In genomic region chr5:149438281-149438680, GRCh38 we compare ENCODE assay signal across 14 cellular contexts. TPM values are rescaled to one million over a fixed set of nuclear protein-coding genes. Genes with fewer than 3 reads are reported as not detected.
DNase-seq lines count a peak whose midpoint lies in the region; ATAC-seq, FAIRE-seq and TF ChIP-seq lines count a peak whose summit lies in the region.
"Had no signal": no experiment of that assay in that cellular context is flagged by ENCODE, and none has a peak within 500 bp of the region (broad histone marks: within the 10 kb centered on the region; RNA-seq: fewer than 3 reads in every experiment).

No MANE protein-coding gene starts in this region.

- H3K4me2 ChIP-seq in HCT116 (ENCODE audit: low read length) (no peak overlapping the region), keratinocyte (ENCODE audit: control insufficient read depth, extremely low read depth, insufficient read depth, low read depth, low read length) (no peak overlapping the region), GM23248 (ENCODE audit: unreplicated experiment) (no peak overlapping the region)

- no peak overlapping the region for H3K27ac ChIP-seq in HCT116 (ENCODE audit: low read depth, low read length)
- H3K27ac ChIP-seq in RWPE2 (ENCODE audit: poor library complexity, severe bottlenecking), result peak overlapping the region; percentile 80
- H3K27ac ChIP-seq in keratinocyte (ENCODE audit: control insufficient read depth, insufficient read depth, low read length), result peak overlapping the region; percentile 37
- H3K27ac ChIP-seq in stomach smooth muscle (ENCODE audit: low read length), result peak overlapping the region; percentile 31
- no peak overlapping the region for H3K27ac ChIP-seq in GM23248
- H3K27ac ChIP-seq in heart right ventricle, result no peak overlapping the region

- in situ Hi-C loops in GM23248 (cut with MboI), result no loop called here

- peak overlapping the region; percentile 29 for H2AFZ ChIP-seq in HCT116 (ENCODE audit: low read depth, low read length, poor library complexity, severe bottlenecking)
- H2AFZ ChIP-seq in keratinocyte (ENCODE audit: control insufficient read depth, low read length), result no peak overlapping the region
- H2AFZ ChIP-seq in GM23248, result no peak overlapping the region

- TF ChIP-seq POLR2A in HCT116 (IDR thresholded peaks at IDR 0.05; ENCODE audit: borderline replicate concordance, extremely low read depth, insufficient read depth, insufficient read length), result no peak

- no peak for TF ChIP-seq RAD21 in HCT116 (IDR thresholded peaks at IDR 0.05; ENCODE audit: low read depth)

- CTCF ChIA-PET in HCT116 (lab: Charles Lee), result interaction anchor here (1.0 to 5.6 kb wide), 4 partner anchors 8 to 180 kb away, joined by 3 to 34 read pairs (median 20); no protein-coding TSS in a partner anchor

- H3K36me3 ChIP-seq in HCT116 (ENCODE audit: control insufficient read depth in 1 of 2, insufficient read depth in 2 of 2, low read length in 2 of 2) (no peaks in the 10 kb centered on the region), RWPE2 (ENCODE audit: low read depth) (no peaks in the 10 kb centered on the region), keratinocyte (ENCODE audit: control insufficient read depth in 2 of 2, extremely low read depth in 1 of 2, insufficient read depth in 2 of 2, low read length in 2 of 2) (no peaks in the 10 kb centered on the region), stomach smooth muscle (ENCODE audit: control insufficient read depth in 2 of 2, insufficient read depth in 2 of 2, low read length in 2 of 2) (no peaks in the 10 kb centered on the region), GM23248 (ENCODE audit: low read depth) (no peaks in the 10 kb centered on the region), heart right ventricle (no peaks in the 10 kb centered on the region)

- H3K4me3 ChIP-seq in HCT116 (replicated peaks in 1 of 2; ENCODE audit: low read depth in 1 of 2, low read length in 2 of 2) (no peak overlapping the region), RWPE2 (ENCODE audit: severe bottlenecking) (no peak overlapping the region), keratinocyte (ENCODE audit: control insufficient read depth in 2 of 3, extremely low read depth in 1 of 3, insufficient read depth in 2 of 3, low read depth in 1 of 3, low read length in 3 of 3) (no peak overlapping the region), stomach smooth muscle (ENCODE audit: low read length in 2 of 2) (no peak overlapping the region), GM23248 (no peak overlapping the region), heart right ventricle (no peak overlapping the region)

- no peaks in the 10 kb centered on the region for H3K9me1 ChIP-seq in keratinocyte (ENCODE audit: control insufficient read depth, extremely low read depth, insufficient read depth, low read length)

- RAD21 ChIA-PET in HCT116 (lab: Charles Lee; ENCODE audit: low non-redundant PET in 1 of 2, low total read pairs in 2 of 2, uncharacterized antibody in 2 of 2, unreplicated experiment in 2 of 2), result no interaction called here

- POLR2A ChIA-PET in HCT116 (lab: Charles Lee), result interaction anchor here (1.7 to 4.6 kb wide), 3 partner anchors 8 to 124 kb away, joined by 4 to 32 read pairs (median 7); partner anchors contain the start of gene CSNK1A1

- no peaks in the 10 kb centered on the region for H4K20me1 ChIP-seq in HCT116 (ENCODE audit: insufficient read depth)
- no peaks in the 10 kb centered on the region for H4K20me1 ChIP-seq in keratinocyte (ENCODE audit: control insufficient read depth, extremely low read depth, insufficient read depth, low read length)
- H4K20me1 ChIP-seq in GM23248 (ENCODE audit: insufficient read depth), result no peaks in the 10 kb centered on the region

- ATAC-seq in HCT116 (no peak), RWPE2 (ENCODE audit: low read depth) (no peak), heart right ventricle (no peak)

- TF ChIP-seq CTCF in HCT116 (IDR thresholded peaks at IDR 0.05 in 2 of 3, conservative IDR thresholded peaks at IDR 0.05 in 1 of 3; ENCODE audit: borderline replicate concordance in 1 of 3, insufficient read depth in 1 of 3, low read depth in 2 of 3, low read length in 2 of 3) (no peak), RWPE2 (IDR thresholded peaks at IDR 0.05; ENCODE audit: poor library complexity, severe bottlenecking) (no peak), keratinocyte (optimal IDR thresholded peaks at IDR 0.05 in 1 of 3, IDR thresholded peaks at IDR 0.05 in 1 of 3, conservative IDR thresholded peaks at IDR 0.05 in 1 of 3; ENCODE audit: extremely low read depth in 1 of 3, insufficient read depth in 2 of 3, low read length in 3 of 3) (no peak), heart right ventricle (IDR thresholded peaks at IDR 0.05) (no peak)

- H3K9me3 ChIP-seq in HCT116 (ENCODE audit: control insufficient read depth in 1 of 2, insufficient read depth in 1 of 2, low read depth in 1 of 2, low read length in 2 of 2), result no peaks in the 10 kb centered on the region
- H3K9me3 ChIP-seq in RWPE2 (ENCODE audit: severe bottlenecking), result no peaks in the 10 kb centered on the region
- H3K9me3 ChIP-seq in keratinocyte (ENCODE audit: control insufficient read depth, low read depth, low read length), result no peaks in the 10 kb centered on the region
- no peaks in the 10 kb centered on the region for H3K9me3 ChIP-seq in stomach smooth muscle (ENCODE audit: control insufficient read depth in 2 of 2, low read length in 2 of 2)
- no peaks in the 10 kb centered on the region for H3K9me3 ChIP-seq in GM23248 (ENCODE audit: low read depth)
- no peaks in the 10 kb centered on the region for H3K9me3 ChIP-seq in heart right ventricle

- H3K4me1 ChIP-seq in HCT116 (ENCODE audit: control insufficient read depth in 1 of 2, insufficient read depth in 2 of 2, low read length in 2 of 2) (peaks cover 29 to 66% of the 10 kb centered on the region in 2 experiments), RWPE2 (ENCODE audit: insufficient read depth, poor library complexity, severe bottlenecking) (peaks cover 34% of the 10 kb centered on the region), keratinocyte (ENCODE audit: control insufficient read depth, extremely low read depth, insufficient read depth, low read length) (peaks cover 48% of the 10 kb centered on the region), stomach smooth muscle (ENCODE audit: control insufficient read depth, insufficient read depth, low read length) (peaks cover 49% of the 10 kb centered on the region), GM23248 (ENCODE audit: insufficient read depth) (peaks cover 5% of the 10 kb centered on the region), heart right ventricle (peaks cover 6 to 62% (median 22%) of the 10 kb centered on the region in 9 donors)

- H3K9me2 ChIP-seq in HCT116 (ENCODE audit: insufficient read depth) (no peaks in the 10 kb centered on the region), GM23248 (ENCODE audit: insufficient read depth) (no peaks in the 10 kb centered on the region)

- H3K27me3 ChIP-seq in HCT116 (ENCODE audit: insufficient read depth, low read length), result no peaks in the 10 kb centered on the region
- H3K27me3 ChIP-seq in RWPE2 (ENCODE audit: insufficient read depth, poor library complexity, severe bottlenecking), result no peaks in the 10 kb centered on the region
- no peaks in the 10 kb centered on the region for H3K27me3 ChIP-seq in keratinocyte (ENCODE audit: control insufficient read depth, extremely low read depth, insufficient read depth, low read length)
- no peaks in the 10 kb centered on the region for H3K27me3 ChIP-seq in stomach smooth muscle (ENCODE audit: control insufficient read depth in 1 of 2, insufficient read depth in 2 of 2, low read length in 2 of 2)
- H3K27me3 ChIP-seq in GM23248 (replicated peaks; ENCODE audit: insufficient read depth), result no peaks in the 10 kb centered on the region
- no peaks in the 10 kb centered on the region for H3K27me3 ChIP-seq in heart right ventricle

- DNase-seq in HCT116 (ENCODE audit: low read depth, low spot score) (no peak), RWPE2 (ENCODE audit: low spot score) (no peak), keratinocyte (ENCODE audit: low read depth, low spot score) (no peak), germinal center (ENCODE audit: low spot score) (no peak), GM23248 (no peak), heart right ventricle (no peak)
- DNase-seq: CD4-positive, alpha-beta memory T cell; GOT3; Karpas-422; NCI-H1930; NCI-H526 had no signal

- H3K79me2 ChIP-seq in HCT116 (ENCODE audit: insufficient read depth, low read length) (no peaks in the 10 kb centered on the region), keratinocyte (ENCODE audit: control insufficient read depth, insufficient read depth, low read length) (no peaks in the 10 kb centered on the region), GM23248 (ENCODE audit: insufficient read depth) (no peaks in the 10 kb centered on the region)

- 88 to 89% methylated on average over 5 of the region's 5 CpGs for WGBS in GM23248 (ENCODE audit: low coverage in 1 of 2, low lambda C conversion rate in 2 of 2, missing lambda C conversion rate in 2 of 2), 2 experiments
- WGBS in heart right ventricle, 2 donors, result 92 to 95% methylated on average over 5 of the region's 5 CpGs

- peaks cover 30% of the 10 kb centered on the region for H3F3A ChIP-seq in GM23248 (ENCODE audit: insufficient read depth)

- no TSS peak for BruUV-seq in HCT116 (replicated peaks; lab: Mats Ljungman, UMichigan)

- dilution Hi-C loops in keratinocyte (cut with MboI; ENCODE audit: extremely low pct_ligation_motif_present, low sequenced_read_pairs), result no loop called here

- no peak for FAIRE-seq in keratinocyte (lab: Jason Lieb, UNC)

- intact Hi-C loops in HCT116 (cut with micrococcal nuclease) (no loop called here), heart right ventricle (cut with DNase I) (loop anchor here in 3 of 10 donors (10.0 kb wide), 1 partner anchor 173 kb away; no protein-coding TSS in a partner anchor)

- H3K9ac ChIP-seq in HCT116 (ENCODE audit: low read length), result no peak overlapping the region
- no peak overlapping the region for H3K9ac ChIP-seq in keratinocyte (ENCODE audit: control insufficient read depth, extremely low read depth, insufficient read depth, low read length)
- no peak overlapping the region for H3K9ac ChIP-seq in stomach smooth muscle (ENCODE audit: low read length in 2 of 2)
- no peak overlapping the region for H3K9ac ChIP-seq in GM23248

TF ChIP-seq in HCT116, 20 proteins besides CTCF, POLR2A, EP300 and RAD21 (continues in another document):
- no peak for TF ChIP-seq ELF1 (IDR thresholded peaks at IDR 0.05; ENCODE audit: borderline replicate concordance, low read depth)

RNA-seq across cellular contexts. Expression of gene IL17B, which starts 59.2 kb away (rescaled TPM):
- 0.81 TPM for total RNA-seq in HCT116 (2021; ENCODE audit: unreplicated experiment)
- polyA plus RNA-seq in HCT116 (2012), result 0.82 and 0.90 TPM in 2 replicates
- not detected in 3 replicates for polyA plus RNA-seq in keratinocyte
- not detected for polyA plus RNA-seq in keratinocyte (2011; ENCODE audit: low read depth)
- not detected in 2 replicates for polyA plus RNA-seq in keratinocyte (2011; cell fraction: cytosol; rRNA removed)
- polyA plus RNA-seq in keratinocyte (2011; cell fraction: nucleus; rRNA removed), result not detected in 2 replicates
- polyA plus RNA-seq in keratinocyte (2012; ENCODE audit: low replicate concordance), result not detected in 2 replicates
- polyA minus RNA-seq in keratinocyte, result not detected in 3 replicates
- not detected for polyA minus RNA-seq in keratinocyte (2011; cell fraction: cytosol; rRNA and poly(A)+ RNA removed)
- polyA minus RNA-seq in keratinocyte (2011; cell fraction: nucleus; rRNA and poly(A)+ RNA removed), result not detected in 2 replicates
- not detected in 2 replicates for total RNA-seq in GM23248 (2014; rRNA removed; shearing (Covaris generic))
- 0.29 and 0.43 TPM in 2 replicates for polyA plus RNA-seq in GM23248 (2016; fragmentation: Nextera tagmentation; extraction: Ambion mirVana)
- total RNA-seq in heart right ventricle, result under 1 TPM in 2 of 10 donors, not detected in 8; 0.44 to 0.83 TPM
- under 1 TPM in 1 of 2 donors, not detected in 1; 0.57 TPM for polyA plus RNA-seq in heart right ventricle
- total RNA-seq: CD4-positive, alpha-beta memory T cell; OCI-LY7; SK-MEL-5 had no signal
- polyA plus RNA-seq: CD4-positive, alpha-beta memory T cell had no signal

Comparison
In these comparisons a context has a peak if more than half of its experiments do, and no peak if none do; other contexts are left out.
1. H3K27ac ChIP-seq: peak in RWPE2 (single experiment), keratinocyte (single experiment) and stomach smooth muscle (single experiment); none in HCT116 (single experiment), GM23248 (single experiment) and heart right ventricle (0 of 10).